In genomic region chrX:26722666-26723428, GRCh38 we compare ENCODE assay signal across 19 cellular contexts.
DNase-seq lines count a peak whose midpoint lies in the region; ATAC-seq, FAIRE-seq and TF ChIP-seq lines count a peak whose summit lies in the region.
"Had no signal": no experiment of that assay in that cellular context is flagged by ENCODE, and none has a peak within 500 bp of the region (broad histone marks: within the 10 kb centered on the region; RNA-seq: fewer than 3 reads in every experiment).

No MANE protein-coding gene starts in this region.

- peak; percentile 62 for DNase-seq in coronary artery (ENCODE audit: low spot score)
- DNase-seq in kidney: peak; percentile 43
- DNase-seq in posterior vena cava (ENCODE audit: low spot score): peak; percentile 58
- DNase-seq in A673 (ENCODE audit: low spot score): no peak
- DNase-seq in GM19239 (ENCODE audit: insufficient read length, low spot score): no peak
- DNase-seq: 8988T; C1 segment of cervical spinal cord; Calu3; CD4-positive, alpha-beta memory T cell; COR-L47; DND-41; GOT3; HFFc6 had no signal

- H3K27ac ChIP-seq in coronary artery (no peak overlapping the region), kidney (ENCODE audit: low read depth in 2 of 2, low read length in 2 of 2) (no peak overlapping the region), A673 (ENCODE audit: low read depth, low read length, poor library complexity, severe bottlenecking) (no peak overlapping the region)
- H3K27ac ChIP-seq: A549 had no signal

- TF ChIP-seq CTCF in coronary artery (IDR thresholded peaks at IDR 0.05): no peak
- TF ChIP-seq CTCF in kidney (IDR thresholded peaks at IDR 0.05; ENCODE audit: borderline replicate concordance, extremely low read depth, insufficient read depth): no peak
- no peak for TF ChIP-seq CTCF in A673 (conservative IDR thresholded peaks at IDR 0.05; ENCODE audit: low read depth, low read length)

- no peak for FAIRE-seq in kidney (lab: Jason Lieb, UNC)
- no peak for FAIRE-seq in GM19239 (lab: Jason Lieb, UNC)
- FAIRE-seq: A549, G401.6, GM12892, H54 had no signal

- POLR2A ChIA-PET in A673 (lab: Charles Lee; ENCODE audit: low non-redundant PET): no interaction called here

- BruUV-seq in A673 (replicated peaks; lab: Mats Ljungman, UMichigan): no TSS peak

- intact Hi-C loops in kidney (cut with DNase I) (no loop called here), posterior vena cava (cut with DNase I) (no loop called here), A673 (cut with micrococcal nuclease; ENCODE audit: unreplicated experiment) (no loop called here)

- H3K36me3 ChIP-seq in kidney (ENCODE audit: control insufficient read depth in 1 of 2, insufficient read depth in 2 of 2, low read length in 2 of 2) (no peaks in the 10 kb centered on the region), A673 (ENCODE audit: insufficient read depth, low read length, poor library complexity, severe bottlenecking) (no peaks in the 10 kb centered on the region)
- H3K36me3 ChIP-seq: HAP-1 had no signal

- H3K4me1 ChIP-seq in kidney (ENCODE audit: control insufficient read depth in 1 of 2, insufficient read depth in 1 of 2, low read depth in 1 of 2, low read length in 2 of 2) (no peaks in the 10 kb centered on the region), A673 (ENCODE audit: insufficient read depth, low read length, poor library complexity, severe bottlenecking) (no peaks in the 10 kb centered on the region)
- H3K4me1 ChIP-seq: A549, HAP-1 had no signal

- CTCF ChIA-PET in A673 (lab: Charles Lee): no interaction called here

- H3K27me3 ChIP-seq in A673 (replicated peaks; ENCODE audit: insufficient read depth, low read depth, low read length, poor library complexity): no peaks in the 10 kb centered on the region

- no peak for ATAC-seq in GM21447 (IDR thresholded peaks at IDR 0.05; ENCODE audit: unreplicated experiment)
- ATAC-seq: A549 had no signal

- no peaks in the 10 kb centered on the region for H3K9me3 ChIP-seq in kidney (ENCODE audit: control insufficient read depth in 1 of 2, low read length in 2 of 2)
- H3K9me3 ChIP-seq in A673 (ENCODE audit: low read depth, low read length, poor library complexity, severe bottlenecking): no peaks in the 10 kb centered on the region
- H3K9me3 ChIP-seq: A549, HAP-1 had no signal

- H3K4me3 ChIP-seq in coronary artery: no peak overlapping the region
- no peak overlapping the region for H3K4me3 ChIP-seq in kidney (ENCODE audit: low read length in 2 of 2)
- no peak overlapping the region for H3K4me3 ChIP-seq in A673 (ENCODE audit: low read depth, low read length, poor library complexity, severe bottlenecking)
- H3K4me3 ChIP-seq: A549, HAP-1 had no signal

- H3K9ac ChIP-seq in kidney (ENCODE audit: low read length in 2 of 2): no peak overlapping the region

Comparison
In these comparisons a context has a peak if more than half of its experiments do, and no peak if none do; other contexts are left out.
1. DNase-seq: peak in coronary artery (single experiment), kidney (single experiment) and posterior vena cava (single experiment); none in A673 (single experiment) and GM19239 (single experiment).